Comparison of ENCODE assay signal across 8 cellular contexts in the genomic region with DNA sequence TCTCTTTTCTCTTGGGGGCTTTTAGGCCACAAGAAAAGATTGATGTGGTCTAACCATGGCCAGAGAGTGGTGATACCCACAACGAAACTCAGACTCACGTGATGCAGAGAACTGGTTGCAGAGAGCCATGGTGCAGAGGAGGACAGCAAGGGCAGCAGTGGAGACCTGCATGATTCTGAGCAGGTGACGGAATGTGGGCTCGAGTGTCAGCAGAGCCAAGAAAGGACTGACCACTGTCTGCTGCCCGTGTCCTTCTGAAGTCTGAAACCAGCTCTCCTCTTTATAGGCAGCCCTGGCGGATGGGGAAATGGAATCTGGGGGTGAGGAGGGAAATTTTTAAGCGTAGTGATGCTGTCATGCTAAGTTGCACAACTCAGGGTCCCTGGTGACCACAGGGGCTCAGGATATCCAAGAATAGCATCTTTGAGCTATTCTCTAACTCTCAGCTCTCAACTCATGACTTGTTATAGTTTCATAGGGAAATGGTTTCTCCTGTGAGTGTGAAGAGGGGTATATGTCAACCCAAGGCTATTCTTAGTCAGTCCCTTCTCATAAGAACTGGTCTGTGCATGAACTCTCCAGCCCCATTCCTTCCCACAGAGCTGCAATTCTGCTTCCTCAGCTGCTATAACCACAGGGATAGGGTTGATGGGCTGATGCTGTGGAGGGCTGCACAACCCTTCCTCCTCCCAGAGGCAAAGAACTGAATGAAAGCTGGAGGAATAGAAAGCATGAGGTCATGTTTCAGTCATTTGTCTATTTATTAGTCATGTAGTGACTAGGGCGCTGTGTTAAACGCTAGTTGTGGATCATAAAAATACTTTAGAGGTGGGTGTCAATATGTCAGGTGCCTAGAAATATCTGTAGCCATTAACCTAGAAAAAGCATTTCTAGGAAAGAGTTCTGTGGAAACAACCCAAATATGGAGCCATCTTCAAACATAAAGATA. TPM values are rescaled to one million over a fixed set of nuclear protein-coding genes. Genes with fewer than 3 reads are reported as not detected.
DNase-seq lines count a peak whose midpoint lies in the region; ATAC-seq and TF ChIP-seq lines count a peak whose summit lies in the region.

A gene (minus strand): TSS at position 256 of the 949 bp plus-strand sequence. CDS start 85 bp downstream, at position 171.

- ATAC-seq in GM21526 (IDR thresholded peaks at IDR 0.05; ENCODE audit: low FRiP score, unreplicated experiment) (peak; percentile 61), HG03575 (IDR thresholded peaks at IDR 0.05; ENCODE audit: extremely low read depth, insufficient number of reproducible peaks, low FRiP score, unreplicated experiment) (peak; percentile 35)

- TF ChIP-seq POLR2A in GM15510 (IDR thresholded peaks at IDR 0.05; ENCODE audit: borderline replicate concordance, extremely low read depth, insufficient read length) (peak; percentile 95), adrenal gland (IDR thresholded peaks at IDR 0.05) (peak in 1 of 2 donors; percentile 43), erythroblast (IDR thresholded peaks at IDR 0.05; ENCODE audit: low read length) (no peak)

- no peaks in the 10 kb centered on the region for H3K27me3 ChIP-seq in adrenal gland

- H3K4me1 ChIP-seq in adrenal gland (replicated peaks in 1 of 2) = peaks cover 0 to 1% of the 10 kb centered on the region in 2 donors

- 48 to 63% (median 56%) methylated on average over 9 of the region's 9 CpGs for WGBS in adrenal gland, 4 donors

- intact Hi-C loops in adrenal gland (cut with DNase I) = no loop called here

- no peaks in the 10 kb centered on the region for H3K9me3 ChIP-seq in adrenal gland (replicated peaks in 1 of 3)

- no peak within 1 kb of the TSS for H3K4me3 ChIP-seq in adrenal gland

- H3K36me3 ChIP-seq in adrenal gland (replicated peaks in 1 of 2) = no peaks in the 10 kb centered on the region

- peak within 1 kb of the TSS in 1 of 5 donors; percentile 16 for H3K27ac ChIP-seq in adrenal gland

- peak in 5 of 7 donors; percentile 21 to 63 (median 46) for DNase-seq in adrenal gland
- DNase-seq in stimulated activated CD8-positive, alpha-beta memory T cell treated with anti-CD3 and anti-CD28 coated beads, Interleukin-12 subunit alpha, Interleukin-12 subunit beta, amount 100 ng/mL, for 24 hours (ENCODE audit: extremely low read depth) = peak; percentile 22
- no peak for DNase-seq in cerebellar nuclear complex (lab: John Stamatoyannopoulos, UW)
- DNase-seq in erythroblast (lab: John Stamatoyannopoulos, UW) = no peak
- DNase-seq in epidermal melanocyte (ENCODE audit: insufficient read length, low spot score) = no peak

- TF ChIP-seq CTCF in adrenal gland (IDR thresholded peaks at IDR 0.05) = no peak

RNA-seq across cellular contexts. Expression of the gene that starts here (rescaled TPM):
- 10 to 100 TPM in 2 of 8 donors, 1 to 10 TPM in 5, under 1 TPM in 1; 0.54 to 15.3 (median 5.1) TPM for total RNA-seq in adrenal gland
- 1 to 10 TPM; 3.8 to 9.9 (median 5.2) TPM for polyA plus RNA-seq in adrenal gland

Comparison
In these comparisons a context has a peak if more than half of its experiments do, and no peak if none do; other contexts are left out.
1. DNase-seq: peak in adrenal gland (5 of 7) and stimulated activated CD8-positive, alpha-beta memory T cell treated with anti-CD3 and anti-CD28 coated beads, Interleukin-12 subunit alpha, Interleukin-12 subunit beta, amount 100 ng/mL, for 24 hours (single experiment); none in cerebellar nuclear complex (0 of 2), erythroblast (0 of 2) and epidermal melanocyte (single experiment).